ENCODE assay signal across 24 cellular contexts in genomic region chr3:10378742-10379141, GRCh38.
"Had no signal": no experiment of that assay in that cellular context is flagged by ENCODE, and none has a peak within 500 bp of the region (broad histone marks: within the 10 kb centered on the region; RNA-seq: fewer than 3 reads in every experiment).

No MANE protein-coding gene starts in this region.

- H3K36me3 ChIP-seq: SJSA1 had no signal

- H3K9ac ChIP-seq: KMS-11 had no signal

- H3K27ac ChIP-seq: HL-60, KMS-11, SJSA1, SK-N-MC had no signal

- H3K9me3 ChIP-seq: SJSA1 had no signal

- H3K4me3 ChIP-seq: K562, SJSA1, SK-N-MC had no signal

- H3K4me2 ChIP-seq: KMS-11 had no signal

- H3K27me3 ChIP-seq: SJSA1 had no signal

- DNase-seq: Kasumi-1, MV-4-11, NCI-H1048, NCI-H1105, NCI-H1417, NCI-H1436 treated with DMSO at 0.1 percent for 48 hours, NCI-H1694 treated with DMSO at 0.1 percent for 48 hours, NCI-H2029, NCI-H2081 treated with DMSO at 0.1 percent for 48 hours, NCI-H2171, NCI-H226, NCI-H446, NCI-H510A, NCI-H524 treated with DMSO at 0.1 percent for 48 hours, NCI-H69, NCI-H774, Right ventricle myocardium superior, RPMI8226, SIG-M5 had no signal
